ENCODE assay signal across 25 cellular contexts in the genomic region with DNA sequence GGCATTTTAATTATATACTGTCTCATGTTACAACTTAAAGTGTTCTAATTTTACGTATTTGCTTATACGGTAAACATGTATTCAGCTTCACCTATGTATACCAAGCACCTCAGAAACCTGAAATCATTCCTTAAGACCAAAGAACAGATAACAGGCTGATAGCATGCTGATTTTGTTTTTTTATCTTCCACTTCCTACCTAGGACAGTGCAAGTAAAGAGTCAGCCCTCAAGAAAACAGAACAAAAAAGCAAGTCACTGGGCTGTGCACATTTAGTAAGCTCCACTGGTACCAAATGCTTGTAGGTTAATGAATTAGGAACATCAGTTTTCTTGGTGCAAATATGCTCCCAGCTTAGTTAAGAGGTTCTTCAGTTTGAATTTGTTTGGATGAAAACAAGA.
A peak's percentile ranks its signal among the peaks of the same experiment; 100 is the strongest.
DNase-seq lines count a peak whose midpoint lies in the region; ATAC-seq lines count a peak whose summit lies in the region.
"Had no signal": no experiment of that assay in that cellular context is flagged by ENCODE, and none has a peak within 500 bp of the region (broad histone marks: within the 10 kb centered on the region; RNA-seq: fewer than 3 reads in every experiment).

No MANE protein-coding gene starts in this region.

- no peaks in the 10 kb centered on the region for H3K9me3 Mint-ChIP-seq in T-helper 2 cell treated with Interferon-gamma antibody and Interleukin-4, amounts not matched to agents 5 μg/mL and 100 μg/mL, for 36 hours
- H3K9me3 Mint-ChIP-seq in stimulated activated naive CD8-positive, alpha-beta T cell treated with anti-CD3 and anti-CD28 coated beads, Interleukin-15, Interleukin-2, amounts not matched to agents 100 ng/mL and 50 ng/mL, for 24 hours: no peaks in the 10 kb centered on the region
- no peaks in the 10 kb centered on the region for H3K9me3 Mint-ChIP-seq in activated naive CD8-positive, alpha-beta T cell (ENCODE audit: low read depth)
- H3K9me3 Mint-ChIP-seq: activated B cell treated with CpG ODN at 0.5 μM for 24 hours; CD8-positive, alpha-beta T cell; endodermal cell; nephron had no signal

- peak overlapping the region; percentile 38 for H3K27ac ChIP-seq in thymus (ENCODE audit: low read depth)
- H3K27ac ChIP-seq: coronary artery, heart left ventricle, ovary, transverse colon had no signal

- H3K4me1 ChIP-seq in thymus (ENCODE audit: control insufficient read depth, insufficient read depth, low read length): peaks cover 14% of the 10 kb centered on the region

- H3K27ac Mint-ChIP-seq in T-helper 2 cell treated with Interferon-gamma antibody and Interleukin-4, amounts not matched to agents 5 μg/mL and 100 μg/mL, for 36 hours: no peak overlapping the region
- peak overlapping the region; percentile 74 for H3K27ac Mint-ChIP-seq in stimulated activated naive CD8-positive, alpha-beta T cell treated with anti-CD3 and anti-CD28 coated beads, Interleukin-15, Interleukin-2, amounts not matched to agents 100 ng/mL and 50 ng/mL, for 24 hours
- peak overlapping the region; percentile 56 for H3K27ac Mint-ChIP-seq in activated naive CD8-positive, alpha-beta T cell
- H3K27ac Mint-ChIP-seq: activated B cell treated with CpG ODN at 0.5 μM for 24 hours; CD8-positive, alpha-beta T cell; endodermal cell; nephron had no signal

- no peaks in the 10 kb centered on the region for H3K9me3 ChIP-seq in thymus (ENCODE audit: control insufficient read depth)
- H3K9me3 ChIP-seq: heart left ventricle, ovary, transverse colon had no signal

- WGBS in thymus: 90% methylated on average over 2 of the region's 2 CpGs

- H3K4me3 ChIP-seq in thymus (ENCODE audit: low read length): no peak overlapping the region
- H3K4me3 ChIP-seq: coronary artery, heart left ventricle, ovary, transverse colon had no signal

- DNase-seq in T-helper 2 cell treated with Interferon-gamma antibody and Interleukin-4, amounts not matched to agents 5 μg/mL and 100 μg/mL, for 36 hours (ENCODE audit: low spot score): no peak
- DNase-seq in T-helper 2 cell: no peak
- no peak for DNase-seq in stimulated activated naive CD8-positive, alpha-beta T cell treated with anti-CD3 and anti-CD28 coated beads, Interleukin-15, Interleukin-2, amounts not matched to agents 100 U/mL and 50 U/mL, for 24 hours
- no peak for DNase-seq in NK-92 (lab: John Stamatoyannopoulos, UW; ENCODE audit: unreplicated experiment)
- DNase-seq: 8988T; activated B cell treated with CpG ODN at 0.5 μM for 24 hours; aorta; CD8-positive, alpha-beta T cell; foreskin fibroblast; heart left ventricle; kidney; midbrain; MV-4-11; NCI-H146; ovary; transverse colon had no signal

- H3K27me3 ChIP-seq in thymus (ENCODE audit: control insufficient read depth, insufficient read depth): peaks cover under 1% of the 10 kb centered on the region
- H3K27me3 ChIP-seq: ovary had no signal

- peaks cover 38% of the 10 kb centered on the region for H3K4me1 Mint-ChIP-seq in T-helper 2 cell treated with Interferon-gamma antibody and Interleukin-4, amounts not matched to agents 5 μg/mL and 100 μg/mL, for 36 hours (ENCODE audit: low read depth)
- H3K4me1 Mint-ChIP-seq in stimulated activated naive CD8-positive, alpha-beta T cell treated with anti-CD3 and anti-CD28 coated beads, Interleukin-15, Interleukin-2, amounts not matched to agents 100 ng/mL and 50 ng/mL, for 24 hours (ENCODE audit: low read depth): peaks cover 29% of the 10 kb centered on the region
- peaks cover 24% of the 10 kb centered on the region for H3K4me1 Mint-ChIP-seq in activated naive CD8-positive, alpha-beta T cell (ENCODE audit: low read depth)
- H3K4me1 Mint-ChIP-seq: activated B cell treated with CpG ODN at 0.5 μM for 24 hours had no signal

- no peak for ATAC-seq in stimulated activated naive CD8-positive, alpha-beta T cell treated with anti-CD3 and anti-CD28 coated beads, Interleukin-15, Interleukin-2, amounts not matched to agents 100 U/mL and 50 U/mL, for 24 hours
- ATAC-seq in HG03457 (IDR thresholded peaks at IDR 0.05; ENCODE audit: unreplicated experiment): no peak
- ATAC-seq: CD8-positive, alpha-beta T cell; esophagus mucosa; heart left ventricle; SK-N-SH treated with all-trans-retinoic acid at 6 μM for 48 hours had no signal

- H3K36me3 Mint-ChIP-seq in T-helper 2 cell treated with Interferon-gamma antibody and Interleukin-4, amounts not matched to agents 5 μg/mL and 100 μg/mL, for 36 hours (ENCODE audit: low read depth): no peaks in the 10 kb centered on the region
- H3K36me3 Mint-ChIP-seq in stimulated activated naive CD8-positive, alpha-beta T cell treated with anti-CD3 and anti-CD28 coated beads, Interleukin-15, Interleukin-2, amounts not matched to agents 100 ng/mL and 50 ng/mL, for 24 hours (ENCODE audit: low read depth): no peaks in the 10 kb centered on the region
- H3K36me3 Mint-ChIP-seq in activated naive CD8-positive, alpha-beta T cell: no peaks in the 10 kb centered on the region
- H3K36me3 Mint-ChIP-seq: CD8-positive, alpha-beta T cell had no signal

- H3K4me3 Mint-ChIP-seq in T-helper 2 cell treated with Interferon-gamma antibody and Interleukin-4, amounts not matched to agents 5 μg/mL and 100 μg/mL, for 36 hours: peak overlapping the region; percentile 74
- H3K4me3 Mint-ChIP-seq in stimulated activated naive CD8-positive, alpha-beta T cell treated with anti-CD3 and anti-CD28 coated beads, Interleukin-15, Interleukin-2, amounts not matched to agents 100 ng/mL and 50 ng/mL, for 24 hours: no peak overlapping the region
- no peak overlapping the region for H3K4me3 Mint-ChIP-seq in activated naive CD8-positive, alpha-beta T cell
- H3K4me3 Mint-ChIP-seq: activated B cell treated with CpG ODN at 0.5 μM for 24 hours, endodermal cell, nephron had no signal

- no peaks in the 10 kb centered on the region for H3K36me3 ChIP-seq in thymus (ENCODE audit: control insufficient read depth, insufficient read depth)
- H3K36me3 ChIP-seq: heart left ventricle, ovary, transverse colon had no signal

- no peaks in the 10 kb centered on the region for H3K27me3 Mint-ChIP-seq in T-helper 2 cell treated with Interferon-gamma antibody and Interleukin-4, amounts not matched to agents 5 μg/mL and 100 μg/mL, for 36 hours (ENCODE audit: low read depth)
- peaks cover 4% of the 10 kb centered on the region for H3K27me3 Mint-ChIP-seq in stimulated activated naive CD8-positive, alpha-beta T cell treated with anti-CD3 and anti-CD28 coated beads, Interleukin-15, Interleukin-2, amounts not matched to agents 100 ng/mL and 50 ng/mL, for 24 hours
- no peaks in the 10 kb centered on the region for H3K27me3 Mint-ChIP-seq in activated naive CD8-positive, alpha-beta T cell
